In the genomic region with DNA sequence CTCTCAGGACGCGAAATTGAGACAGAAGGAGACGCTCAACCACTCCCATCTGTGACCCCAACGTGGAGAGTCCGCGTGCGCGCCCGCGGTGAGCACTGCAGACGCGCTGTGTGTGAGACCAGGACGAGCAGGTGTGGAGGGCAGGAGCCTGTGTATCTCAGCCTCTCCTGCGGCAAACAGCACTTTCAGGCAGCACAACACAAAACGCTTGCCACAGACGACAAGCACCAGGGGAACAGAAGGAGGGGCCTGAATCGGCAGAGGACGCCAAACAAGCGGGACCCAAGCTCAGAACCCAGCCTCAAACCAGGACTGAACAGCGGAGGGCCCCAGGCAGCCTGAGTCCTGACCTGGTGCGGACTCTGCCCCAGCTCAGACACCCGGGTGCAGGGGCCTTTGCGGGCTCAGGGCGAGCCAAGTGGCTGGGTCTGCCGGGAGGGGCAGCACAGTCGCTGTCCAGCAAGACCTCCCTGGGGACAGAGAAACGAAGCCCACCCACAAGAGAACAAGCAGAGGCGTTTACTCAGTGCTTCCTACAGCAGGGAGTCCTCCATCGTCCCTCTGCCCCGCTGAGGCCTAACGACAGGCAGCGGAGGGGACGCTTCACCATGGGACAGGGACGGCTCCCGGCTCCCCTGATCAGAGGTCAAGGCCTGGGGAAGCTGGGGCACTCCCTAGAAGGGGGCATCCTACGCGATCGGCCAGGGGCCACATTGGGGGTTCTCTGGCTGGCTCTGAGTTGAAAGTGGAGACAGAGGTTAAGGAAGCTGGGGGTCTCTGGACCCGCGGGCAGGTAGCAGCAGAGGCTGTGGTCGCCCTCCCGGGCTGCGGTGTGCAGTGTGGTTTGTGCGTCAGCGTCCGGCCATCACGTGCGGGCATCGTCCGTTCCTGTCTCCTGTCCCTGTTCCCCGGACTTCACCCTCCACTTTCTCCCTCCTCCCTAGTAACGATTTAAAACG, we compare ENCODE assay signal across 31 cellular contexts.
A peak's percentile ranks its signal among the peaks of the same experiment; 100 is the strongest.
DNase-seq lines count a peak whose midpoint lies in the region; ATAC-seq and TF ChIP-seq lines count a peak whose summit lies in the region.
"Had no signal": no experiment of that assay in that cellular context is flagged by ENCODE, and none has a peak within 500 bp of the region (broad histone marks: within the 10 kb centered on the region; RNA-seq: fewer than 3 reads in every experiment).

No MANE protein-coding gene starts in this region.

- no peak overlapping the region for H3K27ac ChIP-seq in RWPE2 (ENCODE audit: poor library complexity, severe bottlenecking)
- H3K27ac ChIP-seq: C4-2B, esophagus squamous epithelium, foreskin keratinocyte, lower lobe of right lung had no signal

- no peak overlapping the region for H3K4me3 Mint-ChIP-seq in stimulated activated effector memory CD8-positive, alpha-beta T cell treated with anti-CD3 and anti-CD28 coated beads, Interleukin-12 subunit alpha, Interleukin-12 subunit beta, amount 100 ng/mL, for 72 hours
- H3K4me3 Mint-ChIP-seq: activated CD4-positive, alpha-beta memory T cell treated with anti-CD3 and anti-CD28 coated beads, Interleukin-2, amount 10 ng/mL, durations not matched to agents 7 days and 5 days; dendritic cell treated with granulocyte-macrophage colony-stimulating factor and Interleukin-4, amounts not matched to agents 40 ng/mL and 50 ng/mL, for 4 days; natural killer cell; stimulated activated memory B cell treated with anti-CD40 and anti-IgM and Interleukin-4, amounts not matched to agents 10 μg/mL and 1 μg/mL and 100 μg/mL, for 72 hours had no signal

- no peaks in the 10 kb centered on the region for H3K4me1 Mint-ChIP-seq in stimulated activated effector memory CD8-positive, alpha-beta T cell treated with anti-CD3 and anti-CD28 coated beads, Interleukin-12 subunit alpha, Interleukin-12 subunit beta, amount 100 ng/mL, for 72 hours
- H3K4me1 Mint-ChIP-seq: activated CD4-positive, alpha-beta memory T cell treated with anti-CD3 and anti-CD28 coated beads, Interleukin-2, amount 10 ng/mL, durations not matched to agents 7 days and 5 days; natural killer cell; stimulated activated memory B cell treated with anti-CD40 and anti-IgM and Interleukin-4, amounts not matched to agents 10 μg/mL and 1 μg/mL and 100 μg/mL, for 72 hours had no signal

- no peak for TF ChIP-seq CTCF in RWPE2 (IDR thresholded peaks at IDR 0.05; ENCODE audit: poor library complexity, severe bottlenecking)

- H3K4me3 ChIP-seq in RWPE2 (ENCODE audit: severe bottlenecking) = no peak overlapping the region
- H3K4me3 ChIP-seq: esophagus squamous epithelium, lower lobe of right lung, mucosa of descending colon had no signal

- H3K36me3 ChIP-seq in RWPE2 (ENCODE audit: low read depth) = no peaks in the 10 kb centered on the region
- H3K36me3 ChIP-seq: esophagus squamous epithelium, lower lobe of right lung had no signal

- H3K9me3 ChIP-seq in RWPE2 (ENCODE audit: severe bottlenecking) = no peaks in the 10 kb centered on the region
- H3K9me3 ChIP-seq: Caco-2, esophagus squamous epithelium, lower lobe of right lung, mucosa of descending colon had no signal

- no peaks in the 10 kb centered on the region for H3K9me3 Mint-ChIP-seq in stimulated activated effector memory CD8-positive, alpha-beta T cell treated with anti-CD3 and anti-CD28 coated beads, Interleukin-12 subunit alpha, Interleukin-12 subunit beta, amount 100 ng/mL, for 72 hours
- H3K9me3 Mint-ChIP-seq: activated CD4-positive, alpha-beta memory T cell treated with anti-CD3 and anti-CD28 coated beads, Interleukin-2, amount 10 ng/mL, durations not matched to agents 7 days and 5 days; dendritic cell treated with granulocyte-macrophage colony-stimulating factor and Interleukin-4, amounts not matched to agents 40 ng/mL and 50 ng/mL, for 4 days; natural killer cell had no signal

- no peaks in the 10 kb centered on the region for H3K27me3 ChIP-seq in RWPE2 (ENCODE audit: insufficient read depth, poor library complexity, severe bottlenecking)
- H3K27me3 ChIP-seq: foreskin keratinocyte had no signal

- DNase-seq in NCI-H510A treated with DMSO at 0.1 percent for 48 hours (lab: John Stamatoyannopoulos, UW) = peak; percentile 13
- DNase-seq in NCI-H510A (lab: John Stamatoyannopoulos, UW) = no peak
- DNase-seq in RWPE2 (ENCODE audit: low spot score) = peak; percentile 17
- peak; percentile 49 for DNase-seq in islet precursor cell
- DNase-seq in stimulated activated effector memory CD8-positive, alpha-beta T cell treated with anti-CD3 and anti-CD28 coated beads, Interleukin-12 subunit alpha, Interleukin-12 subunit beta, amount 100 ng/mL, for 72 hours (ENCODE audit: low spot score in 2 of 2) = no peak
- no peak for DNase-seq in stimulated activated naive CD4-positive, alpha-beta T cell treated with Interleukin-2 at 50 U/mL for 16 hours (lab: John Stamatoyannopoulos, UW)
- DNase-seq in KG1 (lab: John Stamatoyannopoulos, UW) = no peak
- DNase-seq in stimulated activated CD4-positive, alpha-beta T cell treated with anti-CD3 and anti-CD28 coated beads, Interleukin-2, amount 100 ng/mL, for 48 hours = no peak
- DNase-seq: activated CD4-positive, alpha-beta memory T cell treated with anti-CD3 and anti-CD28 coated beads, Interleukin-2, amount 10 ng/mL, durations not matched to agents 7 days and 5 days; activated CD8-positive, alpha-beta memory T cell treated with anti-CD3 and anti-CD28 coated beads, Interleukin-2, amount 50 U/mL, for 4 hours; activated naive CD4-positive, alpha-beta T cell treated with Interleukin-2 at 50 U/mL for 16 hours; Caco-2; central memory CD4-positive, alpha-beta T cell; esophagus squamous epithelium; foreskin keratinocyte; GDM1; Kasumi-1; kidney glomerular epithelial cell; lower lobe of right lung; mucosa of descending colon; MV-4-11; natural killer cell; NCI-H146; NCI-H526 treated with DMSO at 0.1 percent for 48 hours; stimulated activated CD4-positive, alpha-beta T cell treated with anti-CD3 and anti-CD28 coated beads, Interleukin-15, amount 100 ng/mL, for 24 hours; substantia nigra; T-helper 1 cell had no signal

- H3K4me1 ChIP-seq in RWPE2 (ENCODE audit: insufficient read depth, poor library complexity, severe bottlenecking) = no peaks in the 10 kb centered on the region
- H3K4me1 ChIP-seq: Caco-2, esophagus squamous epithelium, foreskin keratinocyte, lower lobe of right lung had no signal

- H3K36me3 Mint-ChIP-seq in stimulated activated effector memory CD8-positive, alpha-beta T cell treated with anti-CD3 and anti-CD28 coated beads, Interleukin-12 subunit alpha, Interleukin-12 subunit beta, amount 100 ng/mL, for 72 hours = no peaks in the 10 kb centered on the region
- H3K36me3 Mint-ChIP-seq: natural killer cell; stimulated activated memory B cell treated with anti-CD40 and anti-IgM and Interleukin-4, amounts not matched to agents 10 μg/mL and 1 μg/mL and 100 μg/mL, for 72 hours had no signal

- H3K27ac Mint-ChIP-seq in stimulated activated effector memory CD8-positive, alpha-beta T cell treated with anti-CD3 and anti-CD28 coated beads, Interleukin-12 subunit alpha, Interleukin-12 subunit beta, amount 100 ng/mL, for 72 hours = no peak overlapping the region
- H3K27ac Mint-ChIP-seq: activated CD4-positive, alpha-beta memory T cell treated with anti-CD3 and anti-CD28 coated beads, Interleukin-2, amount 10 ng/mL, durations not matched to agents 7 days and 5 days; dendritic cell treated with granulocyte-macrophage colony-stimulating factor and Interleukin-4, amounts not matched to agents 40 ng/mL and 50 ng/mL, for 4 days; natural killer cell; stimulated activated memory B cell treated with anti-CD40 and anti-IgM and Interleukin-4, amounts not matched to agents 10 μg/mL and 1 μg/mL and 100 μg/mL, for 72 hours had no signal

- no peak for ATAC-seq in RWPE2 (ENCODE audit: low read depth)
- peak; percentile 34 for ATAC-seq in stimulated activated effector memory CD8-positive, alpha-beta T cell treated with anti-CD3 and anti-CD28 coated beads, Interleukin-12 subunit alpha, Interleukin-12 subunit beta, amount 100 ng/mL, for 72 hours
- ATAC-seq: foreskin keratinocyte; HCT116; lower lobe of right lung; mucosa of descending colon; stimulated activated memory B cell treated with anti-CD40 and anti-IgM and Interleukin-4, amounts not matched to agents 10 μg/mL and 1 μg/mL and 100 μg/mL, for 72 hours had no signal

Comparison
In these comparisons a context has a peak if more than half of its experiments do, and no peak if none do; other contexts are left out.
1. DNase-seq: peak in NCI-H510A treated with DMSO at 0.1 percent for 48 hours (single experiment), RWPE2 (single experiment) and islet precursor cell (single experiment); none in NCI-H510A (single experiment), stimulated activated effector memory CD8-positive, alpha-beta T cell treated with anti-CD3 and anti-CD28 coated beads, Interleukin-12 subunit alpha, Interleukin-12 subunit beta, amount 100 ng/mL, for 72 hours (0 of 2), stimulated activated naive CD4-positive, alpha-beta T cell treated with Interleukin-2 at 50 U/mL for 16 hours (single experiment), KG1 (single experiment) and stimulated activated CD4-positive, alpha-beta T cell treated with anti-CD3 and anti-CD28 coated beads, Interleukin-2, amount 100 ng/mL, for 48 hours (0 of 2).